In genomic region chr2:220847587-220847986, GRCh38 we compare ENCODE assay signal across 11 cellular contexts.
DNase-seq lines count a peak whose midpoint lies in the region; ATAC-seq and TF ChIP-seq lines count a peak whose summit lies in the region.
"Had no signal": no experiment of that assay in that cellular context is flagged by ENCODE, and none has a peak within 500 bp of the region (broad histone marks: within the 10 kb centered on the region; RNA-seq: fewer than 3 reads in every experiment).

No MANE protein-coding gene starts in this region.

- H3K9me2 ChIP-seq in PC-9 (ENCODE audit: insufficient read depth): no peaks in the 10 kb centered on the region

- H3K4me1 Mint-ChIP-seq in stimulated activated naive CD8-positive, alpha-beta T cell treated with anti-CD3 and anti-CD28 coated beads, Interleukin-15, amount 100 ng/mL, for 72 hours: no peaks in the 10 kb centered on the region

- no peak overlapping the region for H3K9ac ChIP-seq in fibroblast of lung (ENCODE audit: insufficient read depth, low read length)

- no peaks in the 10 kb centered on the region for H3K27me3 Mint-ChIP-seq in stimulated activated naive CD8-positive, alpha-beta T cell treated with anti-CD3 and anti-CD28 coated beads, Interleukin-15, amount 100 ng/mL, for 72 hours

- POLR2A ChIA-PET in PC-9 (lab: Charles Lee; ENCODE audit: unreplicated experiment): no interaction called here

- no peaks in the 10 kb centered on the region for H3K36me3 ChIP-seq in PC-9 (ENCODE audit: low read depth)
- no peaks in the 10 kb centered on the region for H3K36me3 ChIP-seq in fibroblast of lung (ENCODE audit: control insufficient read depth, insufficient read depth, low read length)

- no peak overlapping the region for H3K4me3 Mint-ChIP-seq in stimulated activated naive CD8-positive, alpha-beta T cell treated with anti-CD3 and anti-CD28 coated beads, Interleukin-15, amount 100 ng/mL, for 72 hours

- H3F3A ChIP-seq in PC-9 (ENCODE audit: insufficient read depth, low read depth): peaks cover 16% of the 10 kb centered on the region

- no peak for TF ChIP-seq CTCF in PC-9 (conservative IDR thresholded peaks at IDR 0.05)
- no peak for TF ChIP-seq CTCF in fibroblast of lung (conservative IDR thresholded peaks at IDR 0.05 in 1 of 2, IDR thresholded peaks at IDR 0.05 in 1 of 2; ENCODE audit: low read depth in 1 of 2, low read length in 2 of 2)

- CTCF ChIA-PET in PC-9 (lab: Charles Lee): interaction anchor here (0.6 kb wide), 1 partner anchor 23 kb away, joined by 3 read pairs; no protein-coding TSS in a partner anchor

- intact Hi-C loops in PC-9 (cut with micrococcal nuclease; ENCODE audit: unreplicated experiment): loop anchor here (1.0 kb wide), 1 partner anchor 35 kb away; no protein-coding TSS in a partner anchor

- H3K9me3 ChIP-seq in PC-9 (ENCODE audit: insufficient read depth, low read depth) (no peaks in the 10 kb centered on the region; the same call in 1 of the 2 replicates), fibroblast of lung (ENCODE audit: control insufficient read depth, insufficient read depth, low read depth, low read length) (no peaks in the 10 kb centered on the region)

- H3K27me3 ChIP-seq in PC-9 (ENCODE audit: insufficient read depth, low read depth) (no peaks in the 10 kb centered on the region), fibroblast of lung (ENCODE audit: control insufficient read depth, insufficient read depth, low read length) (no peaks in the 10 kb centered on the region)

- H3K27ac ChIP-seq in PC-9 (peak overlapping the region; percentile 14), fibroblast of lung (ENCODE audit: insufficient read depth, low read length) (no peak overlapping the region)

- H3K27ac Mint-ChIP-seq in stimulated activated naive CD8-positive, alpha-beta T cell treated with anti-CD3 and anti-CD28 coated beads, Interleukin-15, amount 100 ng/mL, for 72 hours: no peak overlapping the region

- H3K4me2 ChIP-seq in PC-9: peak overlapping the region; percentile 40
- H3K4me2 ChIP-seq in fibroblast of lung (ENCODE audit: extremely low read depth, insufficient read depth, low read length): no peak overlapping the region

- no peaks in the 10 kb centered on the region for H4K20me1 ChIP-seq in PC-9 (ENCODE audit: insufficient read depth)
- no peaks in the 10 kb centered on the region for H4K20me1 ChIP-seq in fibroblast of lung (ENCODE audit: control insufficient read depth, extremely low read depth, insufficient read depth, low read length)

- no peak overlapping the region for H3K4me3 ChIP-seq in PC-9
- H3K4me3 ChIP-seq in fibroblast of lung (replicated peaks in 1 of 4; ENCODE audit: control extremely low read depth in 1 of 4, insufficient read depth in 1 of 4, low read depth in 3 of 4, low read length in 4 of 4): no peak overlapping the region

- BruUV-seq in PC-9 (replicated peaks; lab: Mats Ljungman, UMichigan): no TSS peak

- H3K4me1 ChIP-seq in PC-9 (replicated peaks; ENCODE audit: insufficient read depth): peaks cover 18% of the 10 kb centered on the region
- peaks cover 2% of the 10 kb centered on the region for H3K4me1 ChIP-seq in fibroblast of lung (ENCODE audit: control insufficient read depth, extremely low read depth, insufficient read depth, low read length)

- DNase-seq in DMS153 (lab: John Stamatoyannopoulos, UW) (peak; percentile 42), DMS153 treated with DMSO at 0.1 percent for 48 hours (lab: John Stamatoyannopoulos, UW; ENCODE audit: unreplicated experiment) (no peak), PC-9 (peak; percentile 62 to 78), fibroblast of lung (ENCODE audit: low read depth in 2 of 2) (peak; percentile 52 to 97), smooth muscle cell of the brain vasculature (ENCODE audit: low read depth, low spot score) (peak; percentile 12), NCI-H1105 treated with DMSO at 0.1 percent for 48 hours (lab: John Stamatoyannopoulos, UW) (no peak)
- no peak for DNase-seq in stimulated activated naive CD8-positive, alpha-beta T cell treated with anti-CD3 and anti-CD28 coated beads, Interleukin-15, amount 100 ng/mL, for 72 hours
- DNase-seq: 8988T, NCI-H1092, SW 1271 had no signal

- no peak for ATAC-seq in stimulated activated naive CD8-positive, alpha-beta T cell treated with anti-CD3 and anti-CD28 coated beads, Interleukin-15, amount 100 ng/mL, for 72 hours
- ATAC-seq in GM19397 (IDR thresholded peaks at IDR 0.05; ENCODE audit: unreplicated experiment): no peak

- H3K9me3 Mint-ChIP-seq in stimulated activated naive CD8-positive, alpha-beta T cell treated with anti-CD3 and anti-CD28 coated beads, Interleukin-15, amount 100 ng/mL, for 72 hours: no peaks in the 10 kb centered on the region

- no peak overlapping the region; the same call in 1 of the 2 replicates for H2AFZ ChIP-seq in PC-9
- H2AFZ ChIP-seq in fibroblast of lung (ENCODE audit: low read length): no peak overlapping the region

- no peaks in the 10 kb centered on the region for H3K79me2 ChIP-seq in PC-9 (ENCODE audit: low read depth)
- no peaks in the 10 kb centered on the region for H3K79me2 ChIP-seq in fibroblast of lung (ENCODE audit: control insufficient read depth, insufficient read depth, low read length)

Comparison
In these comparisons a context has a peak if more than half of its experiments do, and no peak if none do; other contexts are left out.
1. DNase-seq: peak in DMS153 (single experiment), PC-9 (2 of 2), fibroblast of lung (2 of 2) and smooth muscle cell of the brain vasculature (single experiment); none in DMS153 treated with DMSO at 0.1 percent for 48 hours (single experiment), stimulated activated naive CD8-positive, alpha-beta T cell treated with anti-CD3 and anti-CD28 coated beads, Interleukin-15, amount 100 ng/mL, for 72 hours (0 of 2) and NCI-H1105 treated with DMSO at 0.1 percent for 48 hours (single experiment).